Comparison of ENCODE assay signal across 8 cellular contexts in genomic region chr19:40776966-40777794, GRCh38.
DNase-seq lines count a peak whose midpoint lies in the region; ATAC-seq lines count a peak whose summit lies in the region.

No MANE protein-coding gene starts in this region.

- no peaks in the 10 kb centered on the region for H3K9me3 ChIP-seq in NT2/D1 (ENCODE audit: insufficient read depth, low read length)

- DNase-seq in COLO668 (lab: John Stamatoyannopoulos, UW; ENCODE audit: unreplicated experiment) (peak; percentile 84), HUDEP-2 (lab: John Stamatoyannopoulos, UW; ENCODE audit: unreplicated experiment in 76 of 76) (peak in 74 of 76 experiments; percentile 40 to 97 (median 87)), NT2/D1 (ENCODE audit: low read depth, low spot score) (peak; percentile 77), epidermal melanocyte (ENCODE audit: insufficient read length, low spot score) (peak; percentile 83), middle frontal gyrus (ENCODE audit: extremely low spot score, low spot score) (peak; percentile 83)
- peak; percentile 87 for DNase-seq in activated CD8-positive, alpha-beta memory T cell treated with anti-CD3 and anti-CD28 coated beads, Interleukin-2, amount 50 U/mL, for 4 hours
- peak; percentile 72 to 78 for DNase-seq in stimulated activated CD8-positive, alpha-beta memory T cell treated with anti-CD3 and anti-CD28 coated beads, Interleukin-2, amount 100 ng/mL, for 48 hours (ENCODE audit: low read depth in 2 of 2)

- peaks cover 10% of the 10 kb centered on the region for H3K4me1 ChIP-seq in NT2/D1 (ENCODE audit: insufficient read depth, insufficient read length)

- peak; percentile 56 for ATAC-seq in GM21423 (IDR thresholded peaks at IDR 0.05; ENCODE audit: unreplicated experiment)

- peaks cover 23% of the 10 kb centered on the region for H3K36me3 ChIP-seq in NT2/D1 (ENCODE audit: insufficient read depth, insufficient read length, low read length)

- H3K9ac ChIP-seq in NT2/D1 (ENCODE audit: insufficient read length, low read depth): peak overlapping the region; percentile 71

- peak overlapping the region; percentile 24 for H3K4me3 ChIP-seq in NT2/D1 (ENCODE audit: insufficient read length, low read depth)

- H3K27me3 ChIP-seq in NT2/D1 (ENCODE audit: insufficient read depth, insufficient read length): no peaks in the 10 kb centered on the region

Comparison
In these comparisons a context has a peak if more than half of its experiments do, and no peak if none do; other contexts are left out.
1. Peak in every context shown above with its lines: DNase-seq, ATAC-seq and H3K4me3 ChIP-seq.